Comparison of ENCODE assay signal across 15 cellular contexts in the genomic region with DNA sequence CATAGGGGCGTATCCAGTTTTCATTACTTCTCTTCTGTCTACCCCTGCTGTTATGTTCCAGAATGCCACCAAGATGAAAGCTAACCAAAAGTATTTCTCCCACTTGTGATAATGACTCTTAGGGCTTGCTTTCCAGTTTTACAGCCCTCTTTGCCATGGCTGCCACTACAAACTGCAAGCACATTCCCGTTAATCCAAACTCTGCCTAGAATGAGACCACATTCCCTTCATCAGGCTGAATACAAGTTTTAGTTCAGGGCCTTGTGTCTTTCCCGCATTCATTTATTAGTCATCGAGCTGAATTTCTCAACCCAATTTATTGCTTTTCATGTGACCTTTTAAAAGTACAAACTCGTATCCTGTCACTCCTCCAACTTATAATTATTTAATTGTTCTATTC. TPM values are rescaled to one million over a fixed set of nuclear protein-coding genes. Genes with fewer than 3 reads are reported as not detected.
DNase-seq lines count a peak whose midpoint lies in the region; ATAC-seq, FAIRE-seq and TF ChIP-seq lines count a peak whose summit lies in the region.
"Had no signal": no experiment of that assay in that cellular context is flagged by ENCODE, and none has a peak within 500 bp of the region (broad histone marks: within the 10 kb centered on the region; RNA-seq: fewer than 3 reads in every experiment).

No MANE protein-coding gene starts in this region.

- no peak overlapping the region for H3K4me3 ChIP-seq in BJ (ENCODE audit: low read depth, low read length)
- no peak overlapping the region for H3K4me3 ChIP-seq in bronchial epithelial cell (ENCODE audit: low read depth, low read length)
- peak overlapping the region; percentile 35 for H3K4me3 ChIP-seq in psoas muscle
- H3K4me3 ChIP-seq: gastroesophageal sphincter had no signal

- CTCF ChIA-PET in BJ (lab: Yijun Ruan, JAX): interaction anchor here (1.3 kb wide), 1 partner anchor 22 kb away, joined by 3 read pairs; no protein-coding TSS in a partner anchor

- DNase-seq in BJ (ENCODE audit: low read depth) (peak; percentile 81), HT-29 (ENCODE audit: low spot score) (peak; percentile 30), bronchial epithelial cell (ENCODE audit: low read depth) (peak; percentile 18), psoas muscle (no peak), GM19240 (ENCODE audit: insufficient read length, low spot score) (no peak)
- DNase-seq: activated naive CD4-positive, alpha-beta T cell treated with anti-CD3 and anti-CD28 coated beads, Interleukin-2, amount 10 ng/mL, durations not matched to agents 7 days and 5 days; GDM1; kidney glomerular epithelial cell; SHP77; stimulated activated CD8-positive, alpha-beta memory T cell treated with anti-CD3 and anti-CD28 coated beads, Interleukin-4, amount 100 ng/mL, for 48 hours had no signal

- peaks cover 79% of the 10 kb centered on the region for H3K4me1 ChIP-seq in psoas muscle

- TF ChIP-seq CTCF in BJ (IDR thresholded peaks at IDR 0.05; ENCODE audit: insufficient read depth, low read depth, low read length): peak; percentile 27; the same call in 1 of the 2 replicates
- no peak for TF ChIP-seq CTCF in bronchial epithelial cell (IDR thresholded peaks at IDR 0.05; ENCODE audit: insufficient read depth, low read length, severe bottlenecking)
- TF ChIP-seq CTCF in psoas muscle (IDR thresholded peaks at IDR 0.05): no peak

- FAIRE-seq in bronchial epithelial cell (lab: Jason Lieb, UNC): no peak
- FAIRE-seq: TTC549 had no signal

- intact Hi-C loops in psoas muscle (cut with DNase I): no loop called here

- peak overlapping the region; percentile 87 for H3K27ac ChIP-seq in psoas muscle
- H3K27ac ChIP-seq: gastroesophageal sphincter had no signal

- POLR2A ChIA-PET in BJ (lab: Charles Lee): no interaction called here

- ATAC-seq in psoas muscle (peak in 2 of 4 donors; percentile 3 to 28), GM19035 (IDR thresholded peaks at IDR 0.05; ENCODE audit: unreplicated experiment) (no peak), GM18870 (IDR thresholded peaks at IDR 0.05; ENCODE audit: unreplicated experiment) (no peak), GM19328 (IDR thresholded peaks at IDR 0.05; ENCODE audit: unreplicated experiment) (no peak)
- ATAC-seq: gastroesophageal sphincter had no signal

- 58 to 66% (median 65%) methylated on average over 5 of the region's 5 CpGs for WGBS in psoas muscle, 3 donors

- no peaks in the 10 kb centered on the region for H3K36me3 ChIP-seq in BJ (ENCODE audit: control insufficient read depth, insufficient read depth, low read length)
- H3K36me3 ChIP-seq in bronchial epithelial cell (ENCODE audit: control insufficient read depth, insufficient read depth, low read length): no peaks in the 10 kb centered on the region
- H3K36me3 ChIP-seq in psoas muscle (ENCODE audit: insufficient read depth in 1 of 2, low read depth in 1 of 2): no peaks in the 10 kb centered on the region
- H3K36me3 ChIP-seq: gastroesophageal sphincter had no signal

- H3K27me3 ChIP-seq in BJ (ENCODE audit: control insufficient read depth, insufficient read depth, low read length): no peaks in the 10 kb centered on the region
- no peaks in the 10 kb centered on the region for H3K27me3 ChIP-seq in bronchial epithelial cell (ENCODE audit: control insufficient read depth, insufficient read depth, low read length)
- H3K27me3 ChIP-seq in psoas muscle (ENCODE audit: insufficient read depth in 3 of 3, low read length in 2 of 3): no peaks in the 10 kb centered on the region
- H3K27me3 ChIP-seq: gastroesophageal sphincter had no signal

- no peaks in the 10 kb centered on the region for H3K9me3 ChIP-seq in psoas muscle

RNA-seq across cellular contexts. Expression of a gene that starts 23.5 kb away (rescaled TPM):
- polyA plus RNA-seq in BJ (2011; rRNA removed) (0.34 and 1.2 TPM in 2 replicates), psoas muscle (100 to 1,000 TPM; 166 to 273 (median 171) TPM)
- 0.31 and 1.2 TPM in 2 replicates for polyA minus RNA-seq in BJ (2011; rRNA and poly(A)+ RNA removed)
- total RNA-seq in HT-29 (2014; rRNA removed; shearing (Covaris generic)): not detected in 2 replicates
- total RNA-seq in bronchial epithelial cell (1.3 and 11.9 TPM in 2 replicates), psoas muscle (100 to 1,000 TPM; 149 to 662 (median 240) TPM)

Comparison
In these comparisons a context has a peak if more than half of its experiments do, and no peak if none do; other contexts are left out.
1. DNase-seq: peak in BJ (single experiment), HT-29 (single experiment) and bronchial epithelial cell (single experiment); none in psoas muscle (0 of 2) and GM19240 (single experiment).
2. RNA of a gene that starts 23.5 kb away (total RNA-seq): 149 to 662 TPM in psoas muscle; 1.3 to 11.9 TPM in bronchial epithelial cell and not detected in HT-29; every median in the first group is over 10 times any median in the second.